ENCODE assay signal across 24 cellular contexts in the genomic region with DNA sequence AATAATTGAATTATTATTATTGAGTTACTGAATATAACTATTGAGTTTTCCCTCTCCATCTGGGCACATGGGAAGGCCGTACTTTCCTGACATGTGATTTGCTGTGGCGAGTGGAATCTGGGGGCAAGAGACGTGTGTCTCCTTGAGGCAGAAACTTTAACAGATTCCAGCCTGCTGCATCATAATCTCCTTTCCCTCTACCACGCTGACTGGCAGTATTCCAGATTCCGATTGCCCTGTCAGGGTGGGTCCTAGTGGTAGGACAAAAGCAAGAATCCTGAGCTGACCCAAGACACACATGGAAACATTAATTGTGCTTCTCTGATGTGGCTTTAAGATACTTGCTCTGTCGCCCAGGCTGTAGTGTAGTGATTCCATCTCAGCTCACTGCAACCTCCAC.
DNase-seq lines count a peak whose midpoint lies in the region; ATAC-seq, FAIRE-seq and TF ChIP-seq lines count a peak whose summit lies in the region.
"Had no signal": no experiment of that assay in that cellular context is flagged by ENCODE, and none has a peak within 500 bp of the region (broad histone marks: within the 10 kb centered on the region; RNA-seq: fewer than 3 reads in every experiment).

No MANE protein-coding gene starts in this region.

- H2BK12ac ChIP-seq in trophoblast cell (ENCODE audit: low read length): peak overlapping the region; percentile 96

- H3K27ac ChIP-seq in SJSA1: no peak overlapping the region
- H3K27ac ChIP-seq in trophoblast cell (ENCODE audit: low read depth, low read length): no peak overlapping the region
- H3K27ac ChIP-seq in right lobe of liver: no peak overlapping the region
- H3K27ac ChIP-seq: BLaER1 treated with 17β-estradiol and CSF1 and Interleukin-3, amounts not matched to agents 10 nM and 100 nM; RWPE1 had no signal

- peak overlapping the region; percentile 76 for H4K91ac ChIP-seq in trophoblast cell (ENCODE audit: low read depth, low read length)

- no peak overlapping the region for H3K4me3 ChIP-seq in AG10803 (ENCODE audit: low read length)
- H3K4me3 ChIP-seq in SJSA1: no peak overlapping the region
- no peak overlapping the region for H3K4me3 ChIP-seq in fibroblast of mammary gland (ENCODE audit: control insufficient read depth, low read depth, low read length)
- H3K4me3 ChIP-seq in trophoblast cell (ENCODE audit: low read depth, low read length): no peak overlapping the region
- H3K4me3 ChIP-seq in right lobe of liver: no peak overlapping the region
- H3K4me3 ChIP-seq: BLaER1 treated with 17β-estradiol and CSF1 and Interleukin-3, amounts not matched to agents 10 nM and 100 nM; GM12878; GM23338; HAP-1 had no signal

- H3K14ac ChIP-seq in trophoblast cell (ENCODE audit: low read length): peak overlapping the region; percentile 24

- no peak for TF ChIP-seq CTCF in AG10803 (conservative IDR thresholded peaks at IDR 0.05; ENCODE audit: low read length)
- TF ChIP-seq CTCF in fibroblast of mammary gland (conservative IDR thresholded peaks at IDR 0.05; ENCODE audit: control insufficient read depth, insufficient read depth, low read depth, low read length): no peak
- no peak for TF ChIP-seq CTCF in right lobe of liver (IDR thresholded peaks at IDR 0.05)
- TF ChIP-seq CTCF in D721Med (IDR thresholded peaks at IDR 0.05; ENCODE audit: insufficient read depth, missing control alignments): no peak

- no peak for TF ChIP-seq POLR2A in right lobe of liver (IDR thresholded peaks at IDR 0.05)

- no peak overlapping the region for H3K4me2 ChIP-seq in trophoblast cell (ENCODE audit: low read length)
- H3K4me2 ChIP-seq: BLaER1 treated with 17β-estradiol and CSF1 and Interleukin-3, amounts not matched to agents 10 nM and 100 nM; GM23338 had no signal

- H3K4me1 ChIP-seq in SJSA1 (replicated peaks): peaks cover 20% of the 10 kb centered on the region
- peaks cover 3 to 8% of the 10 kb centered on the region in 2 experiments for H3K4me1 ChIP-seq in trophoblast cell (ENCODE audit: control insufficient read depth in 1 of 2, insufficient read depth in 2 of 2, low read length in 2 of 2)
- no peaks in the 10 kb centered on the region for H3K4me1 ChIP-seq in right lobe of liver
- H3K4me1 ChIP-seq: BLaER1 treated with 17β-estradiol and CSF1 and Interleukin-3, amounts not matched to agents 10 nM and 100 nM; HAP-1 had no signal

- H3K23ac ChIP-seq in trophoblast cell (ENCODE audit: low read length): no peak overlapping the region

- no peak overlapping the region for H4K12ac ChIP-seq in trophoblast cell (ENCODE audit: low read depth, low read length)

- DNase-seq in AG10803 (ENCODE audit: low read depth) (peak; percentile 27), SJSA1 (ENCODE audit: low read depth in 1 of 2, low spot score in 2 of 2) (peak; percentile 60 to 62), fibroblast of mammary gland (ENCODE audit: low read depth) (peak; percentile 11), trophoblast cell (no peak), right lobe of liver (no peak), D721Med (ENCODE audit: insufficient read length, low spot score) (no peak), NCI-H1417 (lab: John Stamatoyannopoulos, UW) (no peak)
- DNase-seq: AML-193; CD4-positive, alpha-beta T cell; HFFc6; MV-4-11; NCI-H1105; NCI-H146; NCI-H2029; NCI-H446; NCI-H524 treated with DMSO at 0.1 percent for 48 hours; SHP77 had no signal

- WGBS in trophoblast cell (ENCODE audit: extremely low coverage, insufficient coverage, insufficient read length): no CpG with 5 or more reads among the region's 6 CpGs
- 82% methylated on average over 5 of the region's 6 CpGs for WGBS in right lobe of liver (ENCODE audit: insufficient coverage, low coverage, low lambda C conversion rate, missing lambda C conversion rate)

- H3K9me3 ChIP-seq in SJSA1 (replicated peaks) (no peaks in the 10 kb centered on the region), trophoblast cell (ENCODE audit: insufficient read depth, low read depth, low read length) (no peaks in the 10 kb centered on the region), right lobe of liver (no peaks in the 10 kb centered on the region)
- H3K9me3 ChIP-seq: BLaER1 treated with 17β-estradiol and CSF1 and Interleukin-3, amounts not matched to agents 10 nM and 100 nM; HAP-1 had no signal

- no peaks in the 10 kb centered on the region for H3K79me2 ChIP-seq in trophoblast cell (ENCODE audit: control insufficient read depth, insufficient read depth, low read length, poor library complexity)

- no peak overlapping the region for H3K9ac ChIP-seq in trophoblast cell (ENCODE audit: low read length)
- H3K9ac ChIP-seq: BLaER1 treated with 17β-estradiol and CSF1 and Interleukin-3, amounts not matched to agents 10 nM and 100 nM had no signal

- H2AFZ ChIP-seq in trophoblast cell (ENCODE audit: insufficient read depth, low read length, poor library complexity): no peak overlapping the region
- H2AFZ ChIP-seq: GM23338 had no signal

- H3K36me3 ChIP-seq in SJSA1 (no peaks in the 10 kb centered on the region), trophoblast cell (ENCODE audit: control insufficient read depth in 1 of 2, insufficient read depth in 2 of 2, low read length in 2 of 2) (peaks cover 0 to 2% of the 10 kb centered on the region in 2 experiments), right lobe of liver (no peaks in the 10 kb centered on the region)
- H3K36me3 ChIP-seq: BLaER1 treated with 17β-estradiol and CSF1 and Interleukin-3, amounts not matched to agents 10 nM and 100 nM; HAP-1 had no signal

- H3K18ac ChIP-seq in trophoblast cell (ENCODE audit: low read length): no peak overlapping the region

- H3K4ac ChIP-seq in trophoblast cell (ENCODE audit: low read depth, low read length): peak overlapping the region; percentile 4

- H2BK5ac ChIP-seq in trophoblast cell (ENCODE audit: low read depth, low read length, poor library complexity): no peak overlapping the region

- peak overlapping the region; percentile 55 for H4K8ac ChIP-seq in trophoblast cell (ENCODE audit: low read depth, low read length)

- H3K79me1 ChIP-seq in trophoblast cell (ENCODE audit: low read length): peaks cover 19% of the 10 kb centered on the region

- ATAC-seq in right lobe of liver (no peak), HG02678 (IDR thresholded peaks at IDR 0.05; ENCODE audit: unreplicated experiment) (no peak)
- ATAC-seq: GM12878, GM23338 had no signal

- peak overlapping the region; percentile 59 for H2AK5ac ChIP-seq in trophoblast cell (ENCODE audit: low read length)

- peaks cover 4% of the 10 kb centered on the region; the same call in 1 of the 2 replicates for H3K27me3 ChIP-seq in SJSA1 (replicated peaks)
- no peaks in the 10 kb centered on the region for H3K27me3 ChIP-seq in trophoblast cell (ENCODE audit: insufficient read depth, low read length)
- no peaks in the 10 kb centered on the region for H3K27me3 ChIP-seq in right lobe of liver
- H3K27me3 ChIP-seq: BLaER1 treated with 17β-estradiol and CSF1 and Interleukin-3, amounts not matched to agents 10 nM and 100 nM had no signal

- H2BK120ac ChIP-seq in trophoblast cell (ENCODE audit: insufficient read depth, low read length, poor library complexity): peak overlapping the region; percentile 30

- no peak for FAIRE-seq in D721Med (lab: Jason Lieb, UNC)
- FAIRE-seq: G401.6, GM12878 had no signal

- intact Hi-C loops in right lobe of liver (cut with DNase I): no loop called here

Comparison
In these comparisons a context has a peak if more than half of its experiments do, and no peak if none do; other contexts are left out.
1. DNase-seq: peak in AG10803 (single experiment), SJSA1 (2 of 2) and fibroblast of mammary gland (single experiment); none in trophoblast cell (0 of 2), right lobe of liver (0 of 3), D721Med (single experiment) and NCI-H1417 (0 of 3).